Comparison of ENCODE assay signal across 1 cellular context in the genomic region with DNA sequence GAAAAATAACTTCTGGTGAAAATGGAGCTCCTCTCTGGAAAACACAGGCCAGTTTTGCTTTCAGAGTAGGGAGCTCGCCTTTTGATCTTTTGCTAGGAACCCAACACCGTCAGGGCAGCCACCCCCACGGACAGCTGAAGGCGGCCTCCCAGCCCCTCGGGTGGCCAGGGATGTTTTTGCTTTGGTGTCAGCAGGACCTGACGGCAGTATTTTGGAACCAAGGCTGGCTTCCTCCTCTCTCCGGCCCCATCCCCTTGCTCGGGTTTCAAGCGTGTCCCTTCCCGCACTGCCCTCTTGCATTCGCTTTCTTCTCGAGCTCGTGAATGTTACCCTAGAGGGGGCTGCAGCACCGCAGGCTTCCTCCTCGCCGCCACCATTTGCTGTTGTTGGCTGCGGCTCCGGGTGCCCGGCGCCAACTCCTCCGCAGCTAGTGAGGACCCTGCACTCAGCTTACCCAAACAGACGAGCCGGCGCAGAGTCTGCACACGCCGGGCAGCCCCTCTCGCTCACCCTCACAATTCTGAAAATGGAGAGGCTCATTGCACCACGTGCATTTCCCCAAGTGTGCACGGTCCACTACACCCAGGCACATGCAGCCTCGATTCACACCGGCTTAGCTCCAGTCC.
TF ChIP-seq lines count a peak whose summit lies in the region.

No MANE protein-coding gene starts in this region.

TF ChIP-seq in GM23338, 12 proteins besides CTCF, POLR2A, EP300 and RAD21:
- TF ChIP-seq JUNB (IDR thresholded peaks at IDR 0.05; ENCODE audit: unreplicated experiment) (no peak), STAT1 (IDR thresholded peaks at IDR 0.05; ENCODE audit: unreplicated experiment) (no peak), EZH2phosphoT487 (IDR thresholded peaks at IDR 0.05; ENCODE audit: unreplicated experiment) (no peak), ZNF331 (CRISPR knock-in tag; IDR thresholded peaks at IDR 0.05; ENCODE audit: low read depth) (no peak), NANOG (IDR thresholded peaks at IDR 0.05; ENCODE audit: borderline replicate concordance) (no peak), EZH2 (IDR thresholded peaks at IDR 0.05; ENCODE audit: low read depth, unreplicated experiment) (no peak), POLR2AphosphoS5 (IDR thresholded peaks at IDR 0.05; ENCODE audit: low read depth) (no peak), CREB1 (CRISPR knock-in tag; IDR thresholded peaks at IDR 0.05; ENCODE audit: low read depth) (no peak), ZNF114 (CRISPR knock-in tag; IDR thresholded peaks at IDR 0.05) (no peak)
- TF ChIP-seq, protein P1, sequence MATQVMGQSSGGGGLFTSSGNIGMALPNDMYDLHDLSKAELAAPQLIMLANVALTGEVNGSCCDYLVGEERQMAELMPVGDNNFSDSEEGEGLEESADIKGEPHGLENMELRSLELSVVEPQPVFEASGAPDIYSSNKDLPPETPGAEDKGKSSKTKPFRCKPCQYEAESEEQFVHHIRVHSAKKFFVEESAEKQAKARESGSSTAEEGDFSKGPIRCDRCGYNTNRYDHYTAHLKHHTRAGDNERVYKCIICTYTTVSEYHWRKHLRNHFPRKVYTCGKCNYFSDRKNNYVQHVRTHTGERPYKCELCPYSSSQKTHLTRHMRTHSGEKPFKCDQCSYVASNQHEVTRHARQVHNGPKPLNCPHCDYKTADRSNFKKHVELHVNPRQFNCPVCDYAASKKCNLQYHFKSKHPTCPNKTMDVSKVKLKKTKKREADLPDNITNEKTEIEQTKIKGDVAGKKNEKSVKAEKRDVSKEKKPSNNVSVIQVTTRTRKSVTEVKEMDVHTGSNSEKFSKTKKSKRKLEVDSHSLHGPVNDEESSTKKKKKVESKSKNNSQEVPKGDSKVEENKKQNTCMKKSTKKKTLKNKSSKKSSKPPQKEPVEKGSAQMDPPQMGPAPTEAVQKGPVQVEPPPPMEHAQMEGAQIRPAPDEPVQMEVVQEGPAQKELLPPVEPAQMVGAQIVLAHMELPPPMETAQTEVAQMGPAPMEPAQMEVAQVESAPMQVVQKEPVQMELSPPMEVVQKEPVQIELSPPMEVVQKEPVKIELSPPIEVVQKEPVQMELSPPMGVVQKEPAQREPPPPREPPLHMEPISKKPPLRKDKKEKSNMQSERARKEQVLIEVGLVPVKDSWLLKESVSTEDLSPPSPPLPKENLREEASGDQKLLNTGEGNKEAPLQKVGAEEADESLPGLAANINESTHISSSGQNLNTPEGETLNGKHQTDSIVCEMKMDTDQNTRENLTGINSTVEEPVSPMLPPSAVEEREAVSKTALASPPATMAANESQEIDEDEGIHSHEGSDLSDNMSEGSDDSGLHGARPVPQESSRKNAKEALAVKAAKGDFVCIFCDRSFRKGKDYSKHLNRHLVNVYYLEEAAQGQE (IDR thresholded peaks at IDR 0.05; ENCODE audit: unreplicated experiment) = no peak
- TF ChIP-seq, protein P2, sequence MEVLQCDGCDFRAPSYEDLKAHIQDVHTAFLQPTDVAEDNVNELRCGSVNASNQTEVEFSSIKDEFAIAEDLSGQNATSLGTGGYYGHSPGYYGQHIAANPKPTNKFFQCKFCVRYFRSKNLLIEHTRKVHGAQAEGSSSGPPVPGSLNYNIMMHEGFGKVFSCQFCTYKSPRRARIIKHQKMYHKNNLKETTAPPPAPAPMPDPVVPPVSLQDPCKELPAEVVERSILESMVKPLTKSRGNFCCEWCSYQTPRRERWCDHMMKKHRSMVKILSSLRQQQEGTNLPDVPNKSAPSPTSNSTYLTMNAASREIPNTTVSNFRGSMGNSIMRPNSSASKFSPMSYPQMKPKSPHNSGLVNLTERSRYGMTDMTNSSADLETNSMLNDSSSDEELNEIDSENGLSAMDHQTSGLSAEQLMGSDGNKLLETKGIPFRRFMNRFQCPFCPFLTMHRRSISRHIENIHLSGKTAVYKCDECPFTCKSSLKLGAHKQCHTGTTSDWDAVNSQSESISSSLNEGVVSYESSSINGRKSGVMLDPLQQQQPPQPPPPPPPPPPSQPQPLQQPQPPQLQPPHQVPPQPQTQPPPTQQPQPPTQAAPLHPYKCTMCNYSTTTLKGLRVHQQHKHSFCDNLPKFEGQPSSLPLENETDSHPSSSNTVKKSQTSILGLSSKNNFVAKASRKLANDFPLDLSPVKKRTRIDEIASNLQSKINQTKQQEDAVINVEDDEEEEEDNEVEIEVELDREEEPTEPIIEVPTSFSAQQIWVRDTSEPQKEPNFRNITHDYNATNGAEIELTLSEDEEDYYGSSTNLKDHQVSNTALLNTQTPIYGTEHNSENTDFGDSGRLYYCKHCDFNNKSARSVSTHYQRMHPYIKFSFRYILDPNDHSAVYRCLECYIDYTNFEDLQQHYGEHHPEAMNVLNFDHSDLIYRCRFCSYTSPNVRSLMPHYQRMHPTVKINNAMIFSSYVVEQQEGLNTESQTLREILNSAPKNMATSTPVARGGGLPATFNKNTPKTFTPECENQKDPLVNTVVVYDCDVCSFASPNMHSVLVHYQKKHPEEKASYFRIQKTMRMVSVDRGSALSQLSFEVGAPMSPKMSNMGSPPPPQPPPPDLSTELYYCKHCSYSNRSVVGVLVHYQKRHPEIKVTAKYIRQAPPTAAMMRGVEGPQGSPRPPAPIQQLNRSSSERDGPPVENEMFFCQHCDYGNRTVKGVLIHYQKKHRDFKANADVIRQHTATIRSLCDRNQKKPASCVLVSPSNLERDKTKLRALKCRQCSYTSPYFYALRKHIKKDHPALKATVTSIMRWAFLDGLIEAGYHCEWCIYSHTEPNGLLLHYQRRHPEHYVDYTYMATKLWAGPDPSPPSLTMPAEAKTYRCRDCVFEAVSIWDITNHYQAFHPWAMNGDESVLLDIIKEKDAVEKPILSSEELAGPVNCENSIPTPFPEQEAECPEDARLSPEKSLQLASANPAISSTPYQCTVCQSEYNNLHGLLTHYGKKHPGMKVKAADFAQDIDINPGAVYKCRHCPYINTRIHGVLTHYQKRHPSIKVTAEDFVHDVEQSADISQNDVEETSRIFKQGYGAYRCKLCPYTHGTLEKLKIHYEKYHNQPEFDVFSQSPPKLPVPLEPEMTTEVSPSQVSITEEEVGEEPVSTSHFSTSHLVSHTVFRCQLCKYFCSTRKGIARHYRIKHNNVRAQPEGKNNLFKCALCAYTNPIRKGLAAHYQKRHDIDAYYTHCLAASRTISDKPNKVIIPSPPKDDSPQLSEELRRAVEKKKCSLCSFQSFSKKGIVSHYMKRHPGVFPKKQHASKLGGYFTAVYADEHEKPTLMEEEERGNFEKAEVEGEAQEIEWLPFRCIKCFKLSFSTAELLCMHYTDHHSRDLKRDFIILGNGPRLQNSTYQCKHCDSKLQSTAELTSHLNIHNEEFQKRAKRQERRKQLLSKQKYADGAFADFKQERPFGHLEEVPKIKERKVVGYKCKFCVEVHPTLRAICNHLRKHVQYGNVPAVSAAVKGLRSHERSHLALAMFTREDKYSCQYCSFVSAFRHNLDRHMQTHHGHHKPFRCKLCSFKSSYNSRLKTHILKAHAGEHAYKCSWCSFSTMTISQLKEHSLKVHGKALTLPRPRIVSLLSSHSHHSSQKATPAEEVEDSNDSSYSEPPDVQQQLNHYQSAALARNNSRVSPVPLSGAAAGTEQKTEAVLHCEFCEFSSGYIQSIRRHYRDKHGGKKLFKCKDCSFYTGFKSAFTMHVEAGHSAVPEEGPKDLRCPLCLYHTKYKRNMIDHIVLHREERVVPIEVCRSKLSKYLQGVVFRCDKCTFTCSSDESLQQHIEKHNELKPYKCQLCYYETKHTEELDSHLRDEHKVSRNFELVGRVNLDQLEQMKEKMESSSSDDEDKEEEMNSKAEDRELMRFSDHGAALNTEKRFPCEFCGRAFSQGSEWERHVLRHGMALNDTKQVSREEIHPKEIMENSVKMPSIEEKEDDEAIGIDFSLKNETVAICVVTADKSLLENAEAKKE (CRISPR knock-in tag; IDR thresholded peaks at IDR 0.05) = no peak
- TF ChIP-seq, protein P3, sequence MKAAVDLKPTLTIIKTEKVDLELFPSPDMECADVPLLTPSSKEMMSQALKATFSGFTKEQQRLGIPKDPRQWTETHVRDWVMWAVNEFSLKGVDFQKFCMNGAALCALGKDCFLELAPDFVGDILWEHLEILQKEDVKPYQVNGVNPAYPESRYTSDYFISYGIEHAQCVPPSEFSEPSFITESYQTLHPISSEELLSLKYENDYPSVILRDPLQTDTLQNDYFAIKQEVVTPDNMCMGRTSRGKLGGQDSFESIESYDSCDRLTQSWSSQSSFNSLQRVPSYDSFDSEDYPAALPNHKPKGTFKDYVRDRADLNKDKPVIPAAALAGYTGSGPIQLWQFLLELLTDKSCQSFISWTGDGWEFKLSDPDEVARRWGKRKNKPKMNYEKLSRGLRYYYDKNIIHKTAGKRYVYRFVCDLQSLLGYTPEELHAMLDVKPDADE (IDR thresholded peaks at IDR 0.05) = no peak
